1 cellular context compared by ENCODE assay signal in genomic region chr5:25568294-25568693, GRCh38.
TF ChIP-seq lines count a peak whose summit lies in the region.

No MANE protein-coding gene starts in this region.

TF ChIP-seq in K562, 482 proteins besides CTCF, POLR2A, EP300 and RAD21 (continued from another document):
- TF ChIP-seq ARID1B (IDR thresholded peaks at IDR 0.05) (no peak), ZNF668 (CRISPR knock-in tag; IDR thresholded peaks at IDR 0.05) (no peak)
